In genomic region chr17:60111661-60112060, GRCh38 we compare ENCODE assay signal across 10 cellular contexts. TPM values are rescaled to one million over a fixed set of nuclear protein-coding genes. Genes with fewer than 3 reads are reported as not detected.
DNase-seq lines count a peak whose midpoint lies in the region; ATAC-seq, FAIRE-seq and TF ChIP-seq lines count a peak whose summit lies in the region.
"Not testable (repeated sequence)": the region's sequence is repeated elsewhere in the genome, so short reads cannot be mapped to it uniquely, and the experiment has no call there.
"Had no signal": no experiment of that assay in that cellular context is flagged by ENCODE, and none has a peak within 500 bp of the region (broad histone marks: within the 10 kb centered on the region; RNA-seq: fewer than 3 reads in every experiment).

No MANE protein-coding gene starts in this region.

- not testable (repeated sequence) for H3T11ph ChIP-seq in H9 (ENCODE audit: low read length)

- peaks cover 11% of the 10 kb centered on the region for H3K27me3 ChIP-seq in CD4-positive, alpha-beta T cell (ENCODE audit: control insufficient read depth, insufficient read depth, low read length)
- not testable (repeated sequence) for H3K27me3 ChIP-seq in H9 (ENCODE audit: insufficient read depth, low read length); small intestine (ENCODE audit: control insufficient read depth in 2 of 2, insufficient read depth in 2 of 2, low read length in 2 of 2)

- CTCF ChIA-PET in CD4-positive, alpha-beta T cell (lab: Charles Lee); T-cell (lab: Charles Lee): not testable (repeated sequence)

- H2AFZ ChIP-seq in H9 (ENCODE audit: low read length) = not testable (repeated sequence)

- ATAC-seq in CD4-positive, alpha-beta T cell (ENCODE audit: poor library complexity) = peak; percentile 66
- ATAC-seq in T-cell (replicated peaks in 1 of 4) (peak in 3 of 4 experiments; percentile 38 to 55 (median 51)), left ventricle myocardium superior (peak; percentile 67), memory B cell (ENCODE audit: low read depth) (peak; percentile 51)
- peak; percentile 26 for ATAC-seq in activated naive CD8-positive, alpha-beta T cell treated with anti-CD3 and anti-CD28 coated beads, Interleukin-2, amount 10 ng/mL, durations not matched to agents 7 days and 5 days (ENCODE audit: low read depth)

- H4K20me1 ChIP-seq in H9 (ENCODE audit: control insufficient read depth, insufficient read depth, insufficient read length) = not testable (repeated sequence)

- not testable (repeated sequence) for H3K14ac ChIP-seq in H9 (ENCODE audit: insufficient read depth, low read length)

- not testable (repeated sequence) for H4K5ac ChIP-seq in H9 (ENCODE audit: insufficient read length, low read depth, low read length)

- intact Hi-C loops in CD4-positive, alpha-beta T cell (cut with DNase I, micrococcal nuclease); left ventricle myocardium superior (cut with micrococcal nuclease): not testable (repeated sequence)

- FAIRE-seq in small intestine (lab: Jason Lieb, UNC) = peak; percentile 86

- not testable (repeated sequence) for H3K9ac ChIP-seq in H9 (ENCODE audit: extremely low read depth, insufficient read length, low read length)

- not testable (repeated sequence) for H3K4ac ChIP-seq in H9 (ENCODE audit: low read depth, low read length)

- POLR2A ChIA-PET in CD4-positive, alpha-beta T cell (lab: Charles Lee); T-cell (lab: Charles Lee); activated naive CD8-positive, alpha-beta T cell treated with anti-CD3 and anti-CD28 coated beads, Interleukin-2, amount 10 ng/mL, durations not matched to agents 7 days and 5 days (lab: Charles Lee): not testable (repeated sequence)

- H2BK20ac ChIP-seq in H9 (ENCODE audit: low read depth, low read length, poor library complexity, severe bottlenecking) = not testable (repeated sequence)

- not testable (repeated sequence) for H2AK5ac ChIP-seq in H9 (ENCODE audit: insufficient read length, low read length)

- not testable (repeated sequence) for H3K79me2 ChIP-seq in H9 (ENCODE audit: insufficient read depth, low read length)

- not testable (repeated sequence) for H3K4me3 ChIP-seq in small intestine (ENCODE audit: low read depth in 1 of 2, low read length in 2 of 2)

- H3K9me3 ChIP-seq in CD4-positive, alpha-beta T cell (ENCODE audit: control insufficient read depth, low read length); H9 (ENCODE audit: control insufficient read depth, low read depth, low read length); small intestine (ENCODE audit: control insufficient read depth, low read depth): not testable (repeated sequence)

- not testable (repeated sequence) for H3K23ac ChIP-seq in H9 (ENCODE audit: insufficient read length, low read depth, low read length)

- H2BK12ac ChIP-seq in H9 (ENCODE audit: insufficient read length, low read depth, low read length) = not testable (repeated sequence)

- not testable (repeated sequence) for H4K8ac ChIP-seq in H9 (replicated peaks; ENCODE audit: insufficient read length, low read depth, low read length)

- not testable (repeated sequence) for H3K27ac Mint-ChIP-seq in CD4-positive, alpha-beta T cell; H9; T-cell; activated naive CD8-positive, alpha-beta T cell treated with anti-CD3 and anti-CD28 coated beads, Interleukin-2, amount 10 ng/mL, durations not matched to agents 7 days and 5 days; endothelial cell (ENCODE audit: unreplicated experiment); memory B cell

- not testable (repeated sequence) for H3K4me2 ChIP-seq in H9 (ENCODE audit: insufficient read depth, insufficient read length, low read length)

- H3K4me1 ChIP-seq in H9 (ENCODE audit: insufficient read depth, low read length); small intestine (ENCODE audit: control insufficient read depth in 2 of 2, insufficient read depth in 1 of 2, low read depth in 1 of 2, low read length in 1 of 2): not testable (repeated sequence)

- H3K36me3 ChIP-seq in small intestine (ENCODE audit: control insufficient read depth in 2 of 2, insufficient read depth in 2 of 2, low read length in 2 of 2) = not testable (repeated sequence)

- TF ChIP-seq CTCF in CD4-positive, alpha-beta T cell (IDR thresholded peaks at IDR 0.05) = peak; percentile 29
- peak; percentile 26; the same call in 1 of the 3 replicates for TF ChIP-seq CTCF in H9 (conservative IDR thresholded peaks at IDR 0.05)
- peak; percentile 18 for TF ChIP-seq CTCF in endothelial cell (IDR thresholded peaks at IDR 0.05; ENCODE audit: unreplicated experiment)

- H3K18ac ChIP-seq in H9 (ENCODE audit: insufficient read length, low read depth, low read length) = not testable (repeated sequence)

- H3K56ac ChIP-seq in H9 (ENCODE audit: insufficient read length, low read depth, low read length) = not testable (repeated sequence)

- not testable (repeated sequence) for H3K79me1 ChIP-seq in H9 (ENCODE audit: insufficient read depth, low read depth, low read length, poor library complexity, severe bottlenecking)

- H3K4me3 Mint-ChIP-seq in CD4-positive, alpha-beta T cell; H9; T-cell; activated naive CD8-positive, alpha-beta T cell treated with anti-CD3 and anti-CD28 coated beads, Interleukin-2, amount 10 ng/mL, durations not matched to agents 7 days and 5 days; endothelial cell (ENCODE audit: unreplicated experiment); memory B cell: not testable (repeated sequence)

- not testable (repeated sequence) for H2BK5ac ChIP-seq in H9 (ENCODE audit: insufficient read length, low read length)

- H3K23me2 ChIP-seq in H9 (ENCODE audit: insufficient read length, low read depth, low read length, poor library complexity, severe bottlenecking) = not testable (repeated sequence)

- not testable (repeated sequence) for H3K36me3 Mint-ChIP-seq in CD4-positive, alpha-beta T cell (ENCODE audit: low read depth); H9 (ENCODE audit: insufficient read depth in 1 of 3, low read depth in 3 of 3); T-cell; activated naive CD8-positive, alpha-beta T cell treated with anti-CD3 and anti-CD28 coated beads, Interleukin-2, amount 10 ng/mL, durations not matched to agents 7 days and 5 days; endothelial cell (ENCODE audit: low read depth, unreplicated experiment); memory B cell

- H3K27ac ChIP-seq in CD4-positive, alpha-beta T cell (ENCODE audit: low read depth, low read length); H9 (ENCODE audit: insufficient read length, low read depth, low read length); small intestine (ENCODE audit: low read depth in 1 of 2, low read length in 1 of 2): not testable (repeated sequence)

- not testable (repeated sequence) for H2BK120ac ChIP-seq in H9 (ENCODE audit: low read depth, low read length, poor library complexity, severe bottlenecking)

- H4K91ac ChIP-seq in H9 (ENCODE audit: insufficient read length, low read depth, low read length) = not testable (repeated sequence)

- DNase-seq in CD4-positive, alpha-beta T cell; H9; T-cell; activated naive CD8-positive, alpha-beta T cell treated with anti-CD3 and anti-CD28 coated beads, Interleukin-2, amount 10 ng/mL, durations not matched to agents 7 days and 5 days; endothelial cell (ENCODE audit: low spot score); left ventricle myocardium superior; memory B cell (ENCODE audit: low spot score in 2 of 2); small intestine: not testable (repeated sequence)

- H3K4me1 Mint-ChIP-seq in CD4-positive, alpha-beta T cell (ENCODE audit: low read depth); H9; T-cell; activated naive CD8-positive, alpha-beta T cell treated with anti-CD3 and anti-CD28 coated beads, Interleukin-2, amount 10 ng/mL, durations not matched to agents 7 days and 5 days; endothelial cell (ENCODE audit: unreplicated experiment); memory B cell: not testable (repeated sequence)

- H3K9me3 Mint-ChIP-seq in CD4-positive, alpha-beta T cell; H9; T-cell; activated naive CD8-positive, alpha-beta T cell treated with anti-CD3 and anti-CD28 coated beads, Interleukin-2, amount 10 ng/mL, durations not matched to agents 7 days and 5 days; endothelial cell (ENCODE audit: unreplicated experiment); memory B cell: not testable (repeated sequence)

- whole genome bisulfite sequencing in H9 (ENCODE audit: extremely low coverage, insufficient read length, low lambda C conversion rate) = no CpG with 5 or more reads among the region's 5 CpGs
- 0 to 13% (median 3%) methylated on average over 1 to 2 of the region's 5 CpGs for WGBS in small intestine, 3 donors

- not testable (repeated sequence) for H2BK15ac ChIP-seq in H9 (ENCODE audit: low read depth, low read length)

- peaks cover 38% of the 10 kb centered on the region for H3K27me3 Mint-ChIP-seq in CD4-positive, alpha-beta T cell
- not testable (repeated sequence) for H3K27me3 Mint-ChIP-seq in H9 (ENCODE audit: low read depth); endothelial cell (ENCODE audit: unreplicated experiment); memory B cell
- H3K27me3 Mint-ChIP-seq in T-cell = peaks cover 11 to 22% of the 10 kb centered on the region in 2 donors
- peaks cover 18% of the 10 kb centered on the region for H3K27me3 Mint-ChIP-seq in activated naive CD8-positive, alpha-beta T cell treated with anti-CD3 and anti-CD28 coated beads, Interleukin-2, amount 10 ng/mL, durations not matched to agents 7 days and 5 days

RNA-seq across cellular contexts. Expression of gene HEATR6, which starts 32.9 kb away (rescaled TPM):
- 1 to 10 TPM; 9.0 to 9.1 TPM for total RNA-seq in CD4-positive, alpha-beta T cell
- 35.3 and 36.3 TPM in 2 replicates for total RNA-seq in H9 (2021)
- 10 to 100 TPM; 14.3 to 29.1 (median 21.9) TPM for total RNA-seq in T-cell
- 10 to 100 TPM; 21.3 to 24.5 TPM for total RNA-seq in activated naive CD8-positive, alpha-beta T cell treated with anti-CD3 and anti-CD28 coated beads, Interleukin-2, amount 10 ng/mL, durations not matched to agents 7 days and 5 days
- total RNA-seq in endothelial cell (ENCODE audit: unreplicated experiment) = 9.9 TPM
- total RNA-seq in left ventricle myocardium superior = 12.2 TPM
- polyA plus RNA-seq in small intestine = 1 to 10 TPM; 2.2 to 4.9 (median 2.4) TPM

RNA-seq across cellular contexts. Expression of gene CA4, which starts 38.1 kb away (rescaled TPM):
- total RNA-seq in CD4-positive, alpha-beta T cell = not detected
- total RNA-seq in H9 (2021) (1.4 and 1.7 TPM in 2 replicates), T-cell (not detected), endothelial cell (ENCODE audit: unreplicated experiment) (8.3 TPM), left ventricle myocardium superior (17.0 TPM)
- not detected for total RNA-seq in activated naive CD8-positive, alpha-beta T cell treated with anti-CD3 and anti-CD28 coated beads, Interleukin-2, amount 10 ng/mL, durations not matched to agents 7 days and 5 days
- 1 to 10 TPM in 1 of 3 donors, not detected in 2; 3.6 TPM for polyA plus RNA-seq in small intestine
- total RNA-seq: HT-29, osteoblast had no signal
